22 cellular contexts compared by ENCODE assay signal in genomic region chr7:38478404-38478803, GRCh38.
A peak's percentile ranks its signal among the peaks of the same experiment; 100 is the strongest.
DNase-seq lines count a peak whose midpoint lies in the region; ATAC-seq, FAIRE-seq and TF ChIP-seq lines count a peak whose summit lies in the region.
"Had no signal": no experiment of that assay in that cellular context is flagged by ENCODE, and none has a peak within 500 bp of the region (broad histone marks: within the 10 kb centered on the region; RNA-seq: fewer than 3 reads in every experiment).

No MANE protein-coding gene starts in this region.

- H3K4me3 Mint-ChIP-seq in HFFc6 (no peak overlapping the region), astrocyte (ENCODE audit: unreplicated experiment) (no peak overlapping the region)

- TF ChIP-seq CTCF in HFFc6 (IDR thresholded peaks at IDR 0.05) (no peak), astrocyte (IDR thresholded peaks at IDR 0.05; ENCODE audit: insufficient read depth, low read depth, low read length) (no peak), esophagus squamous epithelium (IDR thresholded peaks at IDR 0.05) (no peak)

- H3K4me1 Mint-ChIP-seq in HFFc6 (ENCODE audit: low read depth), result peaks cover 10% of the 10 kb centered on the region
- no peaks in the 10 kb centered on the region for H3K4me1 Mint-ChIP-seq in astrocyte (ENCODE audit: low read depth, unreplicated experiment)

- WGBS in esophagus squamous epithelium, 2 donors, result 31 to 43% methylated on average over 3 of the region's 3 CpGs

- TF ChIP-seq POLR2A in esophagus squamous epithelium (IDR thresholded peaks at IDR 0.05), result no peak

- intact Hi-C loops in left colon (cut with DNase I, micrococcal nuclease) (no loop called here), esophagus squamous epithelium (cut with DNase I) (no loop called here)

- H3K79me2 ChIP-seq in astrocyte (ENCODE audit: insufficient read depth, low read length), result no peaks in the 10 kb centered on the region

- H2AFZ ChIP-seq in astrocyte (ENCODE audit: low read depth, low read length), result no peak overlapping the region

- H3K9me3 ChIP-seq in astrocyte (ENCODE audit: insufficient read depth, low read depth, low read length) (no peaks in the 10 kb centered on the region), esophagus squamous epithelium (peaks cover 0 to 4% (median 0%) of the 10 kb centered on the region in 3 donors)

- peak; percentile 17 for DNase-seq in AG08395 (ENCODE audit: low spot score)
- peak; percentile 5 for DNase-seq in HFFc6
- no peak for DNase-seq in astrocyte (ENCODE audit: low read depth)
- DNase-seq in kidney tubule cell (ENCODE audit: low spot score), result peak; percentile 9
- DNase-seq in left colon, result no peak
- no peak for DNase-seq in cerebellar nuclear complex (lab: John Stamatoyannopoulos, UW)
- no peak for DNase-seq in esophagus squamous epithelium (lab: John Stamatoyannopoulos, UW)
- DNase-seq: ACHN, AML-193, DND-41, GDM1, NCI-H1092 treated with DMSO at 0.1 percent for 48 hours, NCI-H2081 treated with DMSO at 0.1 percent for 48 hours, NCI-H510A treated with DMSO at 0.1 percent for 48 hours, NCI-H774, OCI-M1, SIG-M5 had no signal

- H3K27ac ChIP-seq in astrocyte (ENCODE audit: low read depth, low read length) (no peak overlapping the region), esophagus squamous epithelium (no peak overlapping the region)
- H3K27ac ChIP-seq: C4-2B, HL-60, RWPE1 had no signal

- H3K36me3 ChIP-seq in astrocyte (ENCODE audit: insufficient read depth, low read length), result no peaks in the 10 kb centered on the region
- no peaks in the 10 kb centered on the region for H3K36me3 ChIP-seq in esophagus squamous epithelium

- H3K27me3 Mint-ChIP-seq in HFFc6 (ENCODE audit: insufficient read depth) (no peaks in the 10 kb centered on the region; the same call in 1 of the 2 replicates), astrocyte (ENCODE audit: low read depth, unreplicated experiment) (no peaks in the 10 kb centered on the region)

- H3K4me3 ChIP-seq in astrocyte (ENCODE audit: insufficient read depth, low read depth, low read length) (no peak overlapping the region), esophagus squamous epithelium (no peak overlapping the region)

- H3K27ac Mint-ChIP-seq in HFFc6 (no peak overlapping the region; the same call in 1 of the 2 replicates), astrocyte (ENCODE audit: unreplicated experiment) (no peak overlapping the region)

- H3K4me1 ChIP-seq in astrocyte (ENCODE audit: insufficient read depth, low read length) (no peaks in the 10 kb centered on the region), esophagus squamous epithelium (no peaks in the 10 kb centered on the region)

- H3K36me3 Mint-ChIP-seq in HFFc6 (ENCODE audit: low read depth) (no peaks in the 10 kb centered on the region; the same call in 1 of the 2 replicates), astrocyte (ENCODE audit: low read depth, unreplicated experiment) (no peaks in the 10 kb centered on the region)

- peak; percentile 59 for FAIRE-seq in astrocyte (lab: Jason Lieb, UNC)
- FAIRE-seq: H54 had no signal

- no peaks in the 10 kb centered on the region for H4K20me1 ChIP-seq in astrocyte (ENCODE audit: insufficient read depth, low read length)

- no peaks in the 10 kb centered on the region for H3K27me3 ChIP-seq in astrocyte (ENCODE audit: insufficient read depth, low read length)
- no peaks in the 10 kb centered on the region for H3K27me3 ChIP-seq in esophagus squamous epithelium

- H3K9me3 Mint-ChIP-seq in HFFc6, result peaks cover 5% of the 10 kb centered on the region
- no peaks in the 10 kb centered on the region for H3K9me3 Mint-ChIP-seq in astrocyte (ENCODE audit: unreplicated experiment)

- no peak overlapping the region for H3K4me2 ChIP-seq in astrocyte (ENCODE audit: low read length)

- no peak for ATAC-seq in left colon
- ATAC-seq: SK-N-SH treated with all-trans-retinoic acid at 6 μM for 48 hours had no signal

- H3K9ac ChIP-seq in astrocyte (ENCODE audit: low read length), result no peak overlapping the region

Comparison
In these comparisons a context has a peak if more than half of its experiments do, and no peak if none do; other contexts are left out.
1. DNase-seq: peak in AG08395 (single experiment), HFFc6 (single experiment) and kidney tubule cell (single experiment); none in astrocyte (single experiment), left colon (0 of 2), cerebellar nuclear complex (0 of 2) and esophagus squamous epithelium (single experiment).